In genomic region chr1:34785231-34785874, GRCh38 we compare ENCODE assay signal across 2 cellular contexts.
A peak's percentile ranks its signal among the peaks of the same experiment; 100 is the strongest.
TF ChIP-seq lines count a peak whose summit lies in the region.

No MANE protein-coding gene starts in this region.

TF ChIP-seq in liver, 16 proteins besides CTCF, POLR2A, EP300 and RAD21:
- TF ChIP-seq RXRA (IDR thresholded peaks at IDR 0.05) (peak; percentile 60 to 68), HNF4A (conservative IDR thresholded peaks at IDR 0.05) (peak; percentile 54 to 56), EGR1 (IDR thresholded peaks at IDR 0.05; ENCODE audit: low read depth in 2 of 2) (no peak), SP1 (IDR thresholded peaks at IDR 0.05) (peak; percentile 51)

TF ChIP-seq in HepG2, 621 proteins besides CTCF, POLR2A, EP300 and RAD21:
- TF ChIP-seq ZNF124 (CRISPR knock-in tag; IDR thresholded peaks at IDR 0.05) (no peak), MLXIP (CRISPR knock-in tag; IDR thresholded peaks at IDR 0.05; ENCODE audit: borderline replicate concordance) (no peak), ZFP36 (IDR thresholded peaks at IDR 0.05; ENCODE audit: borderline replicate concordance, low read depth, low read length, partially characterized antibody) (no peak), NKX3-1 (CRISPR knock-in tag; IDR thresholded peaks at IDR 0.05) (no peak), ZBTB25 (CRISPR knock-in tag; IDR thresholded peaks at IDR 0.05) (no peak), EEA1 (CRISPR knock-in tag; IDR thresholded peaks at IDR 0.05; ENCODE audit: borderline replicate concordance) (no peak), NR3C1 (CRISPR knock-in tag; IDR thresholded peaks at IDR 0.05) (no peak), ARHGAP35 (CRISPR knock-in tag; IDR thresholded peaks at IDR 0.05; ENCODE audit: borderline replicate concordance) (no peak), KDM5B (CRISPR knock-in tag; IDR thresholded peaks at IDR 0.05; ENCODE audit: borderline replicate concordance) (no peak), TBL1XR1 (IDR thresholded peaks at IDR 0.05; ENCODE audit: borderline replicate concordance, low read length, partially characterized antibody) (no peak), ZBTB7B (CRISPR knock-in tag; IDR thresholded peaks at IDR 0.05) (no peak), TSC22D2 (CRISPR knock-in tag; IDR thresholded peaks at IDR 0.05; ENCODE audit: borderline replicate concordance) (no peak), ZNF761 (CRISPR knock-in tag; conservative IDR thresholded peaks at IDR 0.05) (no peak), MIER2 (CRISPR knock-in tag; IDR thresholded peaks at IDR 0.05) (no peak), ZSCAN22 (CRISPR knock-in tag; IDR thresholded peaks at IDR 0.05) (no peak), NRL (CRISPR knock-in tag; IDR thresholded peaks at IDR 0.05; ENCODE audit: borderline replicate concordance) (no peak), POLR2AphosphoS2 (IDR thresholded peaks at IDR 0.05; ENCODE audit: low read depth, low read length) (no peak)
